ENCODE assay signal across 1 cellular context in genomic region chr15:75723847-75724660, GRCh38.
A peak's percentile ranks its signal among the peaks of the same experiment; 100 is the strongest.
TF ChIP-seq lines count a peak whose summit lies in the region.

No MANE protein-coding gene starts in this region.

TF ChIP-seq in K562, 482 proteins besides CTCF, POLR2A, EP300 and RAD21 (continued from another document):
- TF ChIP-seq, protein P1, sequence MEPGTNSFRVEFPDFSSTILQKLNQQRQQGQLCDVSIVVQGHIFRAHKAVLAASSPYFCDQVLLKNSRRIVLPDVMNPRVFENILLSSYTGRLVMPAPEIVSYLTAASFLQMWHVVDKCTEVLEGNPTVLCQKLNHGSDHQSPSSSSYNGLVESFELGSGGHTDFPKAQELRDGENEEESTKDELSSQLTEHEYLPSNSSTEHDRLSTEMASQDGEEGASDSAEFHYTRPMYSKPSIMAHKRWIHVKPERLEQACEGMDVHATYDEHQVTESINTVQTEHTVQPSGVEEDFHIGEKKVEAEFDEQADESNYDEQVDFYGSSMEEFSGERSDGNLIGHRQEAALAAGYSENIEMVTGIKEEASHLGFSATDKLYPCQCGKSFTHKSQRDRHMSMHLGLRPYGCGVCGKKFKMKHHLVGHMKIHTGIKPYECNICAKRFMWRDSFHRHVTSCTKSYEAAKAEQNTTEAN (CRISPR knock-in tag; IDR thresholded peaks at IDR 0.05): no peak
- no peak for TF ChIP-seq BRF1 (IDR thresholded peaks at IDR 0.05; ENCODE audit: borderline replicate concordance, extremely low read depth, insufficient read length)
- TF ChIP-seq ZBTB7A (IDR thresholded peaks at IDR 0.05; ENCODE audit: borderline replicate concordance, control insufficient read depth, low read depth, low read length): peak; percentile 26; the same call in 1 of the 2 replicates
- TF ChIP-seq TFAP4 (CRISPR knock-in tag; IDR thresholded peaks at IDR 0.05; ENCODE audit: borderline replicate concordance): 0 out of 2 replicates have a peak, but pooled peaks have one; percentile 13
- no peak for TF ChIP-seq E2F8 (IDR thresholded peaks at IDR 0.05; ENCODE audit: low read depth, partially characterized antibody)
- TF ChIP-seq NEUROD1 (IDR thresholded peaks at IDR 0.05; ENCODE audit: borderline replicate concordance, low read depth, low read length, partially characterized antibody): peak; percentile 53
- TF ChIP-seq JUNB (CRISPR knock-in tag; conservative IDR thresholded peaks at IDR 0.05): 0 out of 2 replicates have a peak, but pooled peaks have one; percentile 32
- TF ChIP-seq JUN (IDR thresholded peaks at IDR 0.05; ENCODE audit: borderline replicate concordance, low read depth, low read length): peak; percentile 70; the same call in 1 of the 2 replicates
- no peak for TF ChIP-seq JUN (CRISPR knock-in tag; IDR thresholded peaks at IDR 0.05; ENCODE audit: borderline replicate concordance)
- peak; percentile 88 for TF ChIP-seq JUND (IDR thresholded peaks at IDR 0.05; ENCODE audit: borderline replicate concordance, low read depth, low read length)
- peak; percentile 83 for TF ChIP-seq JUND (tag; IDR thresholded peaks at IDR 0.05; ENCODE audit: borderline replicate concordance, low read depth, low read length)
TF ChIP-seq in K562: peak in this region for 18.
